Comparison of ENCODE assay signal across 2 cellular contexts in genomic region chr1:29985376-29985945, GRCh38.
TF ChIP-seq lines count a peak whose summit lies in the region.

No MANE protein-coding gene starts in this region.

TF ChIP-seq in liver, 16 proteins besides CTCF, POLR2A, EP300 and RAD21 (continued from another document):
- no peak for TF ChIP-seq REST (IDR thresholded peaks at IDR 0.05)
- no peak for TF ChIP-seq ZBTB33 (IDR thresholded peaks at IDR 0.05)
- no peak for TF ChIP-seq FOXA1 (IDR thresholded peaks at IDR 0.05)
- no peak for TF ChIP-seq HNF4G (IDR thresholded peaks at IDR 0.05)
- no peak for TF ChIP-seq GABPA (IDR thresholded peaks at IDR 0.05 in 1 of 2, conservative IDR thresholded peaks at IDR 0.05 in 1 of 2)
- TF ChIP-seq SP1 (IDR thresholded peaks at IDR 0.05), result no peak
- TF ChIP-seq FOXA2 (IDR thresholded peaks at IDR 0.05), result no peak
- no peak for TF ChIP-seq NR2F2 (IDR thresholded peaks at IDR 0.05)
- TF ChIP-seq TAF1 (conservative IDR thresholded peaks at IDR 0.05), result no peak

TF ChIP-seq in HepG2, 621 proteins besides CTCF, POLR2A, EP300 and RAD21 (continued from another document):
- TF ChIP-seq ZBTB38 (CRISPR knock-in tag; IDR thresholded peaks at IDR 0.05), result no peak
- TF ChIP-seq FOSL2 (CRISPR knock-in tag; IDR thresholded peaks at IDR 0.05), result no peak
- no peak for TF ChIP-seq MEIS2 (CRISPR knock-in tag; IDR thresholded peaks at IDR 0.05)
- TF ChIP-seq XRCC5 (optimal IDR thresholded peaks at IDR 0.05; ENCODE audit: low read length), result no peak
- TF ChIP-seq ZFAT (CRISPR knock-in tag; conservative IDR thresholded peaks at IDR 0.05), result no peak
